Comparison of ENCODE assay signal across 27 cellular contexts in the genomic region with DNA sequence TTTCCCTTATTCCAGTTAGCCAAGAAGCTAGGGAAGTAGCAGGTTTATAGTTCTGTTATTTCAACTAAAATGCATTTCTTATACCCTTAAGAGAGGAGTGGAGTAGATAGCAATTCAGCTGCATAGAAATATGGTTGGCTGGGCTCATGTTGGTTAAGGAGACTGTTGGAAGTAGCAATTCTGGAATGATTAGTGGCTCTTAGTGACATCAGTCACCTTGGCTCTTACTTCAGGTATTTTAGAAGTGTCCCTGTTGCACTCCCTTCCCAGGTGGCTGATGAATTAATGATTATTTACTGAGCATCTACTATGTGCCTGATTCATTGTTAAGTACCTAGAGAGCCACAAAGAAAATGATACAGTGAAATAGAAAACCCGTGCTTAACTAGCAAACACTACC.
"Had no signal": no experiment of that assay in that cellular context is flagged by ENCODE, and none has a peak within 500 bp of the region (broad histone marks: within the 10 kb centered on the region; RNA-seq: fewer than 3 reads in every experiment).

No MANE protein-coding gene starts in this region.

- H3K27ac ChIP-seq: brain microvascular endothelial cell, esophagus squamous epithelium, heart left ventricle, WERI-Rb-1 had no signal

- H3K4me1 ChIP-seq: esophagus squamous epithelium had no signal

- DNase-seq: activated B cell treated with CpG ODN at 0.5 μM for 24 hours; activated CD4-positive, alpha-beta T cell treated with anti-CD3 and anti-CD28 coated beads for 48 hours; activated CD4-positive, alpha-beta T cell treated with anti-CD3 and anti-CD28 coated beads, Interleukin-2, amount 50 U/mL, for 1 hour; activated CD4-positive, alpha-beta T cell treated with anti-CD3 and anti-CD28 coated beads, Interleukin-2, amount 50 U/mL, for 48 hours; activated CD8-positive, alpha-beta memory T cell treated with anti-CD3 and anti-CD28 coated beads for 24 hours; activated CD8-positive, alpha-beta T cell treated with anti-CD3 and anti-CD28 coated beads for 36 hours; activated effector memory CD4-positive, alpha-beta T cell treated with Interleukin-2 at 50 U/mL for 16 hours; activated gamma-delta T cell treated with Interleukin-2 at 50 U/mL for 16 hours; activated naive CD4-positive, alpha-beta T cell treated with anti-CD3 and anti-CD28 coated beads, Interleukin-2, amount 50 U/mL, for 16 hours; activated naive CD4-positive, alpha-beta T cell treated with Interleukin-2 at 50 U/mL for 16 hours; activated T-cell treated with anti-CD3 and anti-CD28 coated beads, Interleukin-2, amount 50 U/mL, for 4 hours; amniotic stem cell; anterior cingulate cortex; brain microvascular endothelial cell; cortex of kidney; dermis blood vessel endothelial cell; effector CD4-positive, alpha-beta T cell; effector memory CD8-positive, alpha-beta T cell; esophagus squamous epithelium; glutamatergic neuron; heart left ventricle; T-helper 1 cell; T-helper 17 cell; T1000; WERI-Rb-1 had no signal

- H3K27me3 ChIP-seq: brain microvascular endothelial cell, esophagus squamous epithelium, heart left ventricle had no signal

- H3K36me3 ChIP-seq: brain microvascular endothelial cell, esophagus squamous epithelium, heart left ventricle, WERI-Rb-1 had no signal

- H3K9me3 ChIP-seq: esophagus squamous epithelium, heart left ventricle had no signal

- ATAC-seq: activated CD4-positive, CD25-positive, alpha-beta regulatory T cell treated with anti-CD3 and anti-CD28 coated beads, Interleukin-2, amount 50 U/mL, for 24 hours; activated CD8-positive, alpha-beta T cell treated with anti-CD3 and anti-CD28 coated beads for 36 hours; activated T-cell treated with anti-CD3 and anti-CD28 coated beads, Interleukin-2, amount 50 U/mL, for 4 hours; activated T-helper 17 cell treated with anti-CD3 and anti-CD28 coated beads, Interleukin-2, amount 50 U/mL, for 72 hours; effector memory CD8-positive, alpha-beta T cell; T-helper 17 cell had no signal

- H3K4me3 ChIP-seq: esophagus squamous epithelium, heart left ventricle had no signal
